ENCODE assay signal across 2 cellular contexts in the genomic region with DNA sequence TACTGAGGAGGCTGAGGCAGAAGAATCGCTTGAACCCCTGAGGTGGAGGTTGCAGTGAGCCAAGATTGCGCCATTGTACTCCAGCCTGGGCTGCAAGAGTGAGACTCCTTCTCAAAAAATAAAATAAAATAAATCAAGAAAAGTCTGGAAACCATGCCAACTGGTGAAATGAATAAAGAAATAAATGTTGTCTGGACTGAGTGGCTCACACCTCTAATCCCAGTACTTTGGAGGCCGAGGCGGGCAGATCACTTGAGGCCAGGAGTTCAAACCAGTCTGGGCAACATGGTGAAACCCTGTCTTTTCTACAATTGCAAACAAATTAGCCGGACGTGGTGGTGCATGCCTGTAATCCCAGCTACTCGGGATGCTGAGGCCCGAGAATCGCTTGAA.
TF ChIP-seq lines count a peak whose summit lies in the region.

No MANE protein-coding gene starts in this region.

TF ChIP-seq in K562, 482 proteins besides CTCF, POLR2A, EP300 and RAD21 (continued from another document and continues in another):
- TF ChIP-seq, protein P1, sequence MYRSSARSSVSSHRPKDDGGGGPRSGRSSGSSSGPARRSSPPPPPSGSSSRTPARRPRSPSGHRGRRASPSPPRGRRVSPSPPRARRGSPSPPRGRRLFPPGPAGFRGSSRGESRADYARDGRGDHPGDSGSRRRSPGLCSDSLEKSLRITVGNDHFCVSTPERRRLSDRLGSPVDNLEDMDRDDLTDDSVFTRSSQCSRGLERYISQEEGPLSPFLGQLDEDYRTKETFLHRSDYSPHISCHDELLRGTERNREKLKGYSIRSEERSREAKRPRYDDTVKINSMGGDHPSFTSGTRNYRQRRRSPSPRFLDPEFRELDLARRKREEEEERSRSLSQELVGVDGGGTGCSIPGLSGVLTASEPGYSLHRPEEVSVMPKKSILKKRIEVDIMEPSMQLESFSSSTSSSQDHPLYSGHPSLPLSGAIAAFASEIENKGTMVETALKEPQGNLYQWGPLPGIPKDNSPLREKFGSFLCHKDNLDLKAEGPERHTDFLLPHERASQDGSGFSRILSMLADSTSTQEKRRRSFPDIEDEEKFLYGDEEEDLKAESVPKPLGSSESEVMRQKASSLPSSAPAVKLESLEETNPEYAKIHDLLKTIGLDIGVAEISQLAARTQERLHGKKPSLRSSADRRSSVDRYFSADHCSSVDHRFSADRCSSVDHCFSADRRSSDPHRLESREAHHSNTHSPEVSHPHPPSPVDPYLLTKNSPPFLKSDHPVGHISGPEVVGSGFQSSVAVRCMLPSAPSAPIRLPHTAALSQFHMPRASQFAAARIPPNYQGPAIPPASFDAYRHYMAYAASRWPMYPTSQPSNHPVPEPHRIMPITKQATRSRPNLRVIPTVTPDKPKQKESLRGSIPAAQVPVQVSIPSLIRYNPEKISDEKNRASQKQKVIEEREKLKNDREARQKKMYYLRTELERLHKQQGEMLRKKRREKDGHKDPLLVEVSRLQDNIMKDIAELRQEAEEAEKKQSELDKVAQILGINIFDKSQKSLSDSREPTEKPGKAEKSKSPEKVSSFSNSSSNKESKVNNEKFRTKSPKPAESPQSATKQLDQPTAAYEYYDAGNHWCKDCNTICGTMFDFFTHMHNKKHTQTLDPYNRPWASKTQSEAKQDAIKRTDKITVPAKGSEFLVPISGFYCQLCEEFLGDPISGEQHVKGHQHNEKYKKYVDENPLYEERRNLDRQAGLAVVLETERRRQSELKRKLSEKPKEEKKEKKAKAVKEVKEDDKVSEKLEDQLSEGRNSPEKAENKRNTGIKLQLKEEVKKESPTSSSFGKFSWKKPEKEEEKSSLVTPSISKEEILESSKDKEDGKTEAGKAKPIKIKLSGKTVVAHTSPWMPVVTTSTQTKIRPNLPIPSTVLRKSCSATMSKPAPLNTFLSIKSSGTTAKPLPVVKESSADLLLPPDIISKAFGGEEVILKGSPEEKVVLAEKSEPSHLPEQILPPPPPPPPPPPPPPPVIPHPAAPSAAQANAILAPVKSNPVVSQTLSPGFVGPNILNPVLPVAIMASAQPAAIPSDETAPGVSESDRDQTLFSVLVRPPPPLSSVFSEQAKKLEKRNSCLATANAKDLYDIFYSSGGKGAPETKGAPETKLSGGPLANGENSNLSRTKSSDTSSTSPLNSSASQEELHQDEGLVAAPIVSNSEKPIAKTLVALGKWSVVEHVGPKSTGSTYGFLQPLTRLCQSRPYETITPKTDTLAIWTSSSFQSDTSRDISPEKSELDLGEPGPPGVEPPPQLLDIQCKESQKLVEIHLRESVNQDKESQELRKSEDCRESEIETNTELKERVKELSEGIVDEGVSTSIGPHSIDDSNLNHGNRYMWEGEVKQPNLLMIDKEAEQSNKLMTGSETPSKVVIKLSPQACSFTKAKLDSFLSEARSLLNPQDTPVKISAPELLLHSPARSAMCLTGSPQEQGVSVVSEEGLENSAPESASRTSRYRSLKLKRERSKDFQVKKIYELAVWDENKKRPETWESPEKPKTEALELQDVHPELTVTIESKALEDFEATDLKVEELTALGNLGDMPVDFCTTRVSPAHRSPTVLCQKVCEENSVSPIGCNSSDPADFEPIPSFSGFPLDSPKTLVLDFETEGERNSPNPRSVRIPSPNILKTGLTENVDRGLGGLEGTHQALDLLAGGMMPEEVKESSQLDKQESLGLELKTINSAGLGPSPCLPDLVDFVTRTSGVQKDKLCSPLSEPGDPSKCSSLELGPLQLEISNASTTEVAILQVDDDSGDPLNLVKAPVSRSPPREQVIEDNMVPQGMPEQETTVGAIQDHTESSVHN (IDR thresholded peaks at IDR 0.05; ENCODE audit: borderline replicate concordance in 1 of 2, low read depth in 1 of 2): no peak
- TF ChIP-seq KLF6 (CRISPR knock-in tag; IDR thresholded peaks at IDR 0.05; ENCODE audit: borderline replicate concordance): no peak
- TF ChIP-seq MIER1 (IDR thresholded peaks at IDR 0.05; ENCODE audit: low read depth): peak; percentile 72; the same call in 1 of the 2 replicates
- no peak for TF ChIP-seq MED1 (CRISPR knock-in tag; IDR thresholded peaks at IDR 0.05; ENCODE audit: borderline replicate concordance)
- no peak for TF ChIP-seq ZNF717 (CRISPR knock-in tag; IDR thresholded peaks at IDR 0.05)
- TF ChIP-seq ETV5 (CRISPR knock-in tag; IDR thresholded peaks at IDR 0.05; ENCODE audit: low read depth): no peak
- 0 out of 2 replicates have a peak, but pooled peaks have one; percentile 4 for TF ChIP-seq RHOXF2B (CRISPR knock-in tag; conservative IDR thresholded peaks at IDR 0.05)
- peak; percentile 42; the same call in 1 of the 2 replicates for TF ChIP-seq BCOR (IDR thresholded peaks at IDR 0.05)
- TF ChIP-seq C11orf30 (IDR thresholded peaks at IDR 0.05; ENCODE audit: low read depth): no peak
- no peak for TF ChIP-seq ZFPM2 (CRISPR knock-in tag; IDR thresholded peaks at IDR 0.05)
- peak; percentile 32; the same call in 1 of the 2 replicates for TF ChIP-seq MTA1 (IDR thresholded peaks at IDR 0.05; ENCODE audit: borderline replicate concordance)
- no peak for TF ChIP-seq MAFG (tag; conservative IDR thresholded peaks at IDR 0.05)
- TF ChIP-seq CHD4 (IDR thresholded peaks at IDR 0.05; ENCODE audit: insufficient read depth, insufficient replicate concordance, low read depth, low read length, poor library complexity, severe bottlenecking): no peak
- TF ChIP-seq DIDO1 (tag; IDR thresholded peaks at IDR 0.05; ENCODE audit: low read depth): no peak
- TF ChIP-seq CTBP1 (IDR thresholded peaks at IDR 0.05; ENCODE audit: borderline replicate concordance): no peak
- TF ChIP-seq, protein P2, sequence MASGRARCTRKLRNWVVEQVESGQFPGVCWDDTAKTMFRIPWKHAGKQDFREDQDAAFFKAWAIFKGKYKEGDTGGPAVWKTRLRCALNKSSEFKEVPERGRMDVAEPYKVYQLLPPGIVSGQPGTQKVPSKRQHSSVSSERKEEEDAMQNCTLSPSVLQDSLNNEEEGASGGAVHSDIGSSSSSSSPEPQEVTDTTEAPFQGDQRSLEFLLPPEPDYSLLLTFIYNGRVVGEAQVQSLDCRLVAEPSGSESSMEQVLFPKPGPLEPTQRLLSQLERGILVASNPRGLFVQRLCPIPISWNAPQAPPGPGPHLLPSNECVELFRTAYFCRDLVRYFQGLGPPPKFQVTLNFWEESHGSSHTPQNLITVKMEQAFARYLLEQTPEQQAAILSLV (tag; IDR thresholded peaks at IDR 0.05): peak; percentile 24; the same call in 1 of the 2 replicates
- no peak for TF ChIP-seq RBM22 (IDR thresholded peaks at IDR 0.05; ENCODE audit: low read depth, low read length, poor library complexity, severe bottlenecking)
- no peak for TF ChIP-seq POU5F1 (IDR thresholded peaks at IDR 0.05; ENCODE audit: borderline replicate concordance, low read depth, low read length, partially characterized antibody)
- no peak for TF ChIP-seq SPI1 (IDR thresholded peaks at IDR 0.05; ENCODE audit: borderline replicate concordance, low read depth, low read length)
- TF ChIP-seq EP400 (IDR thresholded peaks at IDR 0.05): no peak
- no peak; the same call in 1 of the 2 replicates for TF ChIP-seq GTF2A2 (tag; IDR thresholded peaks at IDR 0.05)
- no peak for TF ChIP-seq DMBX1 (CRISPR knock-in tag; IDR thresholded peaks at IDR 0.05; ENCODE audit: borderline replicate concordance)
- TF ChIP-seq ZKSCAN3 (CRISPR knock-in tag; IDR thresholded peaks at IDR 0.05): no peak

TF ChIP-seq in HepG2, 621 proteins besides CTCF, POLR2A, EP300 and RAD21 (continued from another document and continues in another):
- no peak for TF ChIP-seq ZNF10 (CRISPR knock-in tag; IDR thresholded peaks at IDR 0.05; ENCODE audit: borderline replicate concordance, low read depth)
- TF ChIP-seq ZNF101 (CRISPR knock-in tag; IDR thresholded peaks at IDR 0.05; ENCODE audit: borderline replicate concordance, low read depth): no peak
- TF ChIP-seq, protein P3, sequence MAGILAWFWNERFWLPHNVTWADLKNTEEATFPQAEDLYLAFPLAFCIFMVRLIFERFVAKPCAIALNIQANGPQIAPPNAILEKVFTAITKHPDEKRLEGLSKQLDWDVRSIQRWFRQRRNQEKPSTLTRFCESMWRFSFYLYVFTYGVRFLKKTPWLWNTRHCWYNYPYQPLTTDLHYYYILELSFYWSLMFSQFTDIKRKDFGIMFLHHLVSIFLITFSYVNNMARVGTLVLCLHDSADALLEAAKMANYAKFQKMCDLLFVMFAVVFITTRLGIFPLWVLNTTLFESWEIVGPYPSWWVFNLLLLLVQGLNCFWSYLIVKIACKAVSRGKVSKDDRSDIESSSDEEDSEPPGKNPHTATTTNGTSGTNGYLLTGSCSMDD (CRISPR knock-in tag; IDR thresholded peaks at IDR 0.05): no peak
- no peak for TF ChIP-seq CAMTA2 (CRISPR knock-in tag; IDR thresholded peaks at IDR 0.05; ENCODE audit: borderline replicate concordance)
- TF ChIP-seq, protein P4, sequence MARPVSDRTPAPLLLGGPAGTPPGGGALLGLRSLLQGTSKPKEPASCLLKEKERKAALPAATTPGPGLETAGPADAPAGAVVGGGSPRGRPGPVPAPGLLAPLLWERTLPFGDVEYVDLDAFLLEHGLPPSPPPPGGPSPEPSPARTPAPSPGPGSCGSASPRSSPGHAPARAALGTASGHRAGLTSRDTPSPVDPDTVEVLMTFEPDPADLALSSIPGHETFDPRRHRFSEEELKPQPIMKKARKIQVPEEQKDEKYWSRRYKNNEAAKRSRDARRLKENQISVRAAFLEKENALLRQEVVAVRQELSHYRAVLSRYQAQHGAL (CRISPR knock-in tag; IDR thresholded peaks at IDR 0.05; ENCODE audit: not compliant biosample characterization): peak; percentile 11
- no peak for TF ChIP-seq ZNF546 (CRISPR knock-in tag; conservative IDR thresholded peaks at IDR 0.05)
- TF ChIP-seq SRF (IDR thresholded peaks at IDR 0.05; ENCODE audit: low read depth, low read length): no peak
- no peak for TF ChIP-seq RNF219 (CRISPR knock-in tag; IDR thresholded peaks at IDR 0.05)
- TF ChIP-seq HNRNPUL1 (IDR thresholded peaks at IDR 0.05; ENCODE audit: low read depth, low read length): no peak
- TF ChIP-seq XRCC5 (optimal IDR thresholded peaks at IDR 0.05; ENCODE audit: low read length): no peak
- TF ChIP-seq ZNF776 (CRISPR knock-in tag; IDR thresholded peaks at IDR 0.05): no peak
- TF ChIP-seq, protein P5, sequence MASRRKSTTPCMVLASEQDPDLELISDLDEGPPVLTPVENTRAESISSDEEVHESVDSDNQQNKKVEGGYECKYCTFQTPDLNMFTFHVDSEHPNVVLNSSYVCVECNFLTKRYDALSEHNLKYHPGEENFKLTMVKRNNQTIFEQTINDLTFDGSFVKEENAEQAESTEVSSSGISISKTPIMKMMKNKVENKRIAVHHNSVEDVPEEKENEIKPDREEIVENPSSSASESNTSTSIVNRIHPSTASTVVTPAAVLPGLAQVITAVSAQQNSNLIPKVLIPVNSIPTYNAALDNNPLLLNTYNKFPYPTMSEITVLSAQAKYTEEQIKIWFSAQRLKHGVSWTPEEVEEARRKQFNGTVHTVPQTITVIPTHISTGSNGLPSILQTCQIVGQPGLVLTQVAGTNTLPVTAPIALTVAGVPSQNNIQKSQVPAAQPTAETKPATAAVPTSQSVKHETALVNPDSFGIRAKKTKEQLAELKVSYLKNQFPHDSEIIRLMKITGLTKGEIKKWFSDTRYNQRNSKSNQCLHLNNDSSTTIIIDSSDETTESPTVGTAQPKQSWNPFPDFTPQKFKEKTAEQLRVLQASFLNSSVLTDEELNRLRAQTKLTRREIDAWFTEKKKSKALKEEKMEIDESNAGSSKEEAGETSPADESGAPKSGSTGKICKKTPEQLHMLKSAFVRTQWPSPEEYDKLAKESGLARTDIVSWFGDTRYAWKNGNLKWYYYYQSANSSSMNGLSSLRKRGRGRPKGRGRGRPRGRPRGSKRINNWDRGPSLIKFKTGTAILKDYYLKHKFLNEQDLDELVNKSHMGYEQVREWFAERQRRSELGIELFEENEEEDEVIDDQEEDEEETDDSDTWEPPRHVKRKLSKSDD (CRISPR knock-in tag; IDR thresholded peaks at IDR 0.05; ENCODE audit: low read depth): 0 out of 2 replicates have a peak, but pooled peaks have one; percentile 17
- TF ChIP-seq, protein P6, sequence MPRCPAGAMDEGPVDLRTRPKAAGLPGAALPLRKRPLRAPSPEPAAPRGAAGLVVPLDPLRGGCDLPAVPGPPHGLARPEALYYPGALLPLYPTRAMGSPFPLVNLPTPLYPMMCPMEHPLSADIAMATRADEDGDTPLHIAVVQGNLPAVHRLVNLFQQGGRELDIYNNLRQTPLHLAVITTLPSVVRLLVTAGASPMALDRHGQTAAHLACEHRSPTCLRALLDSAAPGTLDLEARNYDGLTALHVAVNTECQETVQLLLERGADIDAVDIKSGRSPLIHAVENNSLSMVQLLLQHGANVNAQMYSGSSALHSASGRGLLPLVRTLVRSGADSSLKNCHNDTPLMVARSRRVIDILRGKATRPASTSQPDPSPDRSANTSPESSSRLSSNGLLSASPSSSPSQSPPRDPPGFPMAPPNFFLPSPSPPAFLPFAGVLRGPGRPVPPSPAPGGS (CRISPR knock-in tag; IDR thresholded peaks at IDR 0.05): no peak
- no peak for TF ChIP-seq MAFF (IDR thresholded peaks at IDR 0.05; ENCODE audit: low read depth, low read length)
- TF ChIP-seq FOSL2 (CRISPR knock-in tag; IDR thresholded peaks at IDR 0.05): no peak
- TF ChIP-seq ZNF766 (CRISPR knock-in tag; IDR thresholded peaks at IDR 0.05; ENCODE audit: borderline replicate concordance): no peak
- TF ChIP-seq MIXL1 (CRISPR knock-in tag; IDR thresholded peaks at IDR 0.05): no peak
- no peak for TF ChIP-seq SMYD3 (CRISPR knock-in tag; IDR thresholded peaks at IDR 0.05)
- no peak for TF ChIP-seq ZNF260 (CRISPR knock-in tag; IDR thresholded peaks at IDR 0.05; ENCODE audit: borderline replicate concordance, low read depth)
- TF ChIP-seq PHF5A (CRISPR knock-in tag; IDR thresholded peaks at IDR 0.05; ENCODE audit: low read depth, unreplicated experiment): no peak
- no peak for TF ChIP-seq ZNF253 (CRISPR knock-in tag; IDR thresholded peaks at IDR 0.05; ENCODE audit: borderline replicate concordance)
